In genomic region chr6:160750276-160750689, GRCh38 we compare ENCODE assay signal across 8 cellular contexts.
DNase-seq lines count a peak whose midpoint lies in the region.

No MANE protein-coding gene starts in this region.

- no peaks in the 10 kb centered on the region for H3K27me3 ChIP-seq in HAP-1 (ENCODE audit: low read depth)

- DNase-seq in NCI-H1092 treated with DMSO at 0.1 percent for 48 hours (lab: John Stamatoyannopoulos, UW) (peak; percentile 2), NCI-H1092 (lab: John Stamatoyannopoulos, UW) (no peak), HAP-1 (ENCODE audit: low spot score in 2 of 2) (peak; percentile 14 to 53), NCI-H1105 (lab: John Stamatoyannopoulos, UW) (peak; percentile 52), islet precursor cell (peak; percentile 73), superior temporal gyrus (ENCODE audit: extremely low spot score) (no peak), GF-D8 (lab: John Stamatoyannopoulos, UW) (no peak), hypothalamus (lab: John Stamatoyannopoulos, UW) (no peak)

- peaks cover 1% of the 10 kb centered on the region for H3K4me1 ChIP-seq in HAP-1

- H3K9me3 ChIP-seq in HAP-1 = no peaks in the 10 kb centered on the region

- H3K4me3 ChIP-seq in HAP-1 = no peak overlapping the region

- H3K36me3 ChIP-seq in HAP-1 (replicated peaks) = no peaks in the 10 kb centered on the region; the same call in 1 of the 2 replicates

- in situ Hi-C loops in HAP-1 (cut with MboI; ENCODE audit: low sequenced_read_pairs) = no loop called here

Comparison
In these comparisons a context has a peak if more than half of its experiments do, and no peak if none do; other contexts are left out.
1. DNase-seq: peak in NCI-H1092 treated with DMSO at 0.1 percent for 48 hours (single experiment), HAP-1 (2 of 2), NCI-H1105 (single experiment) and islet precursor cell (single experiment); none in NCI-H1092 (single experiment), superior temporal gyrus (single experiment), GF-D8 (single experiment) and hypothalamus (0 of 51).